22 cellular contexts compared by ENCODE assay signal in the genomic region with DNA sequence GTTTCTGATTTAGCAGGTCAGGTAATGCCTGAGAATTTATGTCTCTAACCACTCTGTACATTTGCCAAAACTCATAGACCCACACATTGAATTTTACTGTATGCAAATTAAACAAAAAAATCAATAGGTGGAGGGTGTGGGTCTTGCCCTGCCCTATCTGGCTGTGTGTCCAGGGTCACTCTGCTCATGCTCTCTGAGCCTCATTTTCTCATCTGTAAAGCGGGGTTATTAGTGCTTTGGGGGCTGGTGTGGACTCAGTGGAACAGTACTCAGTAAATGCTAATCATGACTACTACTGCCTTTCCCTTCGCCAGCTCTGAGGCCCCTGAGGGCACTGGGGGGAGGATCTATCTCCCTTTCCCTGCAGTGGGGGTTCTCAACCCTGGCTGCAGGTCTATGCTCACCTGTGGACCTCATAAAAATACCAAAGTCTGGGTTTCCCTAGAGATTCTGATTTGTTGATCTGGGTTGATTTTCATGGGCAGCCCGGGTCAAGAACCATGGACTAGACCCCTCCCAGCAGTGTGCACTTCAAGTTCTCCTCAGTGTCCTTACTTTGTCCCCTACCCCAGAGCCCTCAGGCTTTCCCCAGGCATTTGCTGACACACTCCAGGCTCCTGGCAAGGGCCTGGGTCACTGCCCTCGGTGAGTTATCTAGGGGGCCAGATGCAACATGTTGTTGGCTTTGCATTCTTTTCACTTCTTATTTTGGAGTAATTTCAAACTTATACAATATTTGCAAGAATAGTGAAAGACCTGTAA. TPM values are rescaled to one million over a fixed set of nuclear protein-coding genes. Genes with fewer than 3 reads are reported as not detected.
DNase-seq lines count a peak whose midpoint lies in the region; ATAC-seq, FAIRE-seq and TF ChIP-seq lines count a peak whose summit lies in the region.
"Had no signal": no experiment of that assay in that cellular context is flagged by ENCODE, and none has a peak within 500 bp of the region (broad histone marks: within the 10 kb centered on the region; RNA-seq: fewer than 3 reads in every experiment).

No MANE protein-coding gene starts in this region.

- no peak for FAIRE-seq in K562 (lab: Jason Lieb, UNC)
- FAIRE-seq: endometrium, HTR-8/SVneo had no signal

- no peaks in the 10 kb centered on the region for H3K27me3 ChIP-seq in K562 (ENCODE audit: control insufficient read depth in 2 of 2, insufficient read depth in 2 of 2, low read length in 2 of 2)
- no peaks in the 10 kb centered on the region for H3K27me3 ChIP-seq in thoracic aorta (replicated peaks; ENCODE audit: insufficient read depth)
- H3K27me3 ChIP-seq: colonic mucosa, thyroid gland had no signal

- H3K9me3 Mint-ChIP-seq in natural killer cell treated with Interleukin-12 subunit alpha and Interleukin-12 subunit beta and Interleukin-15 and Interleukin-18, amount 100 ng/mL, for 72 hours = no peaks in the 10 kb centered on the region
- no peaks in the 10 kb centered on the region for H3K9me3 Mint-ChIP-seq in natural killer cell
- H3K9me3 Mint-ChIP-seq: brain; neural crest cell; stimulated activated memory B cell treated with anti-CD40 and anti-IgM and Interleukin-4, amounts not matched to agents 10 μg/mL and 1 μg/mL and 100 μg/mL, for 72 hours had no signal

- H3K36me3 ChIP-seq in K562 (ENCODE audit: control insufficient read depth, insufficient read depth, low read length) (no peaks in the 10 kb centered on the region), thoracic aorta (no peaks in the 10 kb centered on the region)
- H3K36me3 ChIP-seq: colonic mucosa, thyroid gland had no signal

- H3K36me3 Mint-ChIP-seq in natural killer cell treated with Interleukin-12 subunit alpha and Interleukin-12 subunit beta and Interleukin-15 and Interleukin-18, amount 100 ng/mL, for 72 hours = no peaks in the 10 kb centered on the region
- no peaks in the 10 kb centered on the region for H3K36me3 Mint-ChIP-seq in natural killer cell

- no peak for DNase-seq in natural killer cell treated with Interleukin-12 subunit alpha and Interleukin-12 subunit beta and Interleukin-15 and Interleukin-18, amount 100 ng/mL, for 72 hours (ENCODE audit: low spot score)
- no peak for DNase-seq in natural killer cell
- peak in 1 of 4 experiments; percentile 25 for DNase-seq in K562 (ENCODE audit: extremely low read depth in 1 of 4, low spot score in 3 of 4)
- peak; percentile 41 for DNase-seq in left ventricle myocardium superior
- DNase-seq in thoracic aorta (ENCODE audit: low spot score) = no peak
- DNase-seq in epidermal melanocyte (ENCODE audit: insufficient read length, low spot score) = no peak
- DNase-seq: activated CD4-positive, CD25-positive, alpha-beta regulatory T cell treated with anti-CD3 and anti-CD28 coated beads, Interleukin-2, amount 50 U/mL, for 72 hours; colonic mucosa; DMS53; head of caudate nucleus; Kasumi-1; NCI-H1694 treated with DMSO at 0.1 percent for 48 hours; stimulated activated CD4-positive, alpha-beta T cell treated with anti-CD3 and anti-CD28 coated beads, Interleukin-2, amount 100 ng/mL, for 24 hours; thyroid gland had no signal

- peak overlapping the region in 1 of 2 experiments; percentile 22; a peak in 1 of 4 replicates for H3K9ac ChIP-seq in K562 (ENCODE audit: insufficient read depth in 1 of 2, low read depth in 2 of 2, low read length in 2 of 2)

- POLR2A ChIA-PET in K562 (lab: Yijun Ruan, JAX) = interaction anchor here (0.6 to 1.0 kb wide), 2 partner anchors 11 to 17 kb away, joined by 3 read pairs; no protein-coding TSS in a partner anchor

- peak overlapping the region; percentile 38 to 53 for H3K27ac Mint-ChIP-seq in natural killer cell treated with Interleukin-12 subunit alpha and Interleukin-12 subunit beta and Interleukin-15 and Interleukin-18, amount 100 ng/mL, for 72 hours
- no peak overlapping the region for H3K27ac Mint-ChIP-seq in natural killer cell
- H3K27ac Mint-ChIP-seq: stimulated activated memory B cell treated with anti-CD40 and anti-IgM and Interleukin-4, amounts not matched to agents 10 μg/mL and 1 μg/mL and 100 μg/mL, for 72 hours had no signal

- no peak for ATAC-seq in natural killer cell treated with Interleukin-12 subunit alpha and Interleukin-12 subunit beta and Interleukin-15 and Interleukin-18, amount 100 ng/mL, for 72 hours
- no peak for ATAC-seq in natural killer cell
- ATAC-seq in K562 = no peak
- peak; percentile 74 for ATAC-seq in left ventricle myocardium superior
- ATAC-seq in thoracic aorta (ENCODE audit: insufficient number of reproducible peaks, low FRiP score, low read depth) = no peak
- no peak for ATAC-seq in GM18519 (IDR thresholded peaks at IDR 0.05; ENCODE audit: low FRiP score, unreplicated experiment)
- no peak for ATAC-seq in HG03565 (IDR thresholded peaks at IDR 0.05; ENCODE audit: unreplicated experiment)
- ATAC-seq: stimulated activated memory B cell treated with anti-CD40 and anti-IgM and Interleukin-4, amounts not matched to agents 10 μg/mL and 1 μg/mL and 100 μg/mL, for 72 hours had no signal

- no peaks in the 10 kb centered on the region for H3K79me2 ChIP-seq in K562 (ENCODE audit: control insufficient read depth, insufficient read depth, low read length)

- no peaks in the 10 kb centered on the region for H4K20me1 ChIP-seq in K562 (replicated peaks; ENCODE audit: control insufficient read depth, insufficient read depth, low read length)

- no peaks in the 10 kb centered on the region for H3K27me3 Mint-ChIP-seq in natural killer cell treated with Interleukin-12 subunit alpha and Interleukin-12 subunit beta and Interleukin-15 and Interleukin-18, amount 100 ng/mL, for 72 hours
- no peaks in the 10 kb centered on the region for H3K27me3 Mint-ChIP-seq in natural killer cell (ENCODE audit: low read depth in 2 of 2)
- H3K27me3 Mint-ChIP-seq: stimulated activated memory B cell treated with anti-CD40 and anti-IgM and Interleukin-4, amounts not matched to agents 10 μg/mL and 1 μg/mL and 100 μg/mL, for 72 hours had no signal

- H3K4me1 Mint-ChIP-seq in natural killer cell treated with Interleukin-12 subunit alpha and Interleukin-12 subunit beta and Interleukin-15 and Interleukin-18, amount 100 ng/mL, for 72 hours (ENCODE audit: low read depth in 2 of 2) = peaks cover 5 to 19% of the 10 kb centered on the region in 2 donors
- H3K4me1 Mint-ChIP-seq in natural killer cell = no peaks in the 10 kb centered on the region

- H3K4me3 ChIP-seq in K562 (no peak overlapping the region), thoracic aorta (peak overlapping the region; percentile 46)
- H3K4me3 ChIP-seq: colonic mucosa, skin epidermis, thyroid gland had no signal

- TF ChIP-seq POLR2A in K562 (conservative IDR thresholded peaks at IDR 0.05) = no peak

- no peak for TF ChIP-seq RAD21 in K562 (CRISPR knock-in tag; conservative IDR thresholded peaks at IDR 0.05 in 1 of 2, IDR thresholded peaks at IDR 0.05 in 1 of 2)

- intact Hi-C loops in natural killer cell (cut with micrococcal nuclease) (no loop called here), K562 (cut with micrococcal nuclease) (no loop called here), left ventricle myocardium superior (cut with micrococcal nuclease) (no loop called here)

- H3K4me1 ChIP-seq in K562 (replicated peaks in 1 of 2; ENCODE audit: control insufficient read depth in 2 of 2, insufficient read depth in 2 of 2, low read length in 2 of 2) (peaks cover 10 to 14% of the 10 kb centered on the region in 2 experiments), thoracic aorta (ENCODE audit: control insufficient read depth in 1 of 2, low read depth in 2 of 2) (peaks cover 24 to 34% of the 10 kb centered on the region in 2 donors)
- H3K4me1 ChIP-seq: colonic mucosa, thyroid gland had no signal

- no peak overlapping the region for H2AFZ ChIP-seq in K562 (ENCODE audit: low read depth, low read length)

- H3K27ac ChIP-seq in K562 (ENCODE audit: extremely low read depth, low read depth, low read length) (no peak overlapping the region), thoracic aorta (peak overlapping the region; percentile 69 to 78)
- H3K27ac ChIP-seq: colonic mucosa, thyroid gland had no signal

- H3K4me2 ChIP-seq in K562 (ENCODE audit: insufficient read depth, low read length) = no peak overlapping the region

- TF ChIP-seq CTCF in natural killer cell (IDR thresholded peaks at IDR 0.05) = no peak
- TF ChIP-seq CTCF in K562 (IDR thresholded peaks at IDR 0.05 in 2 of 3, conservative IDR thresholded peaks at IDR 0.05 in 1 of 3; ENCODE audit: insufficient read depth in 2 of 3, low read depth in 1 of 3, low read length in 3 of 3) = no peak
- TF ChIP-seq CTCF in thoracic aorta (IDR thresholded peaks at IDR 0.05) = no peak

- no TSS peak for BruUV-seq in K562 (replicated peaks; lab: Mats Ljungman, UMichigan)

- in situ Hi-C loops in K562 (cut with MboI) = no loop called here

- H3K9me3 ChIP-seq in K562 (replicated peaks; ENCODE audit: control insufficient read depth, insufficient read depth, low read depth, low read length) (no peaks in the 10 kb centered on the region), thoracic aorta (no peaks in the 10 kb centered on the region)
- H3K9me3 ChIP-seq: colonic mucosa, thyroid gland had no signal

- WGBS in K562 (ENCODE audit: insufficient coverage, low coverage, missing lambda C conversion rate) = 16% methylated on average over 4 of the region's 4 CpGs

- CTCF ChIA-PET in K562 (lab: Yijun Ruan, JAX; ENCODE audit: low intra/inter-chr PET ratio) = interaction anchor here (0.6 kb wide), 1 partner anchor 380 kb away, joined by 3 read pairs; no protein-coding TSS in a partner anchor

- H3K4me3 Mint-ChIP-seq in natural killer cell treated with Interleukin-12 subunit alpha and Interleukin-12 subunit beta and Interleukin-15 and Interleukin-18, amount 100 ng/mL, for 72 hours = no peak overlapping the region
- H3K4me3 Mint-ChIP-seq in natural killer cell = no peak overlapping the region
- H3K4me3 Mint-ChIP-seq: brain; neural crest cell; stimulated activated memory B cell treated with anti-CD40 and anti-IgM and Interleukin-4, amounts not matched to agents 10 μg/mL and 1 μg/mL and 100 μg/mL, for 72 hours had no signal

- H3K9me1 ChIP-seq in K562 (ENCODE audit: control insufficient read depth, insufficient read depth, low read length) = no peaks in the 10 kb centered on the region

- TF ChIP-seq EP300 in K562 (IDR thresholded peaks at IDR 0.05; ENCODE audit: low read length) = no peak

RNA-seq across cellular contexts. Expression of a gene that starts 27.5 kb away (rescaled TPM):
- total RNA-seq in natural killer cell treated with Interleukin-12 subunit alpha and Interleukin-12 subunit beta and Interleukin-15 and Interleukin-18, amount 100 ng/mL, for 72 hours = 100 to 1,000 TPM; 384 to 480 TPM
- total RNA-seq in natural killer cell = 10 to 100 TPM; 28.7 to 41.1 (median 40.5) TPM
- 103 and 165 TPM in 2 replicates for total RNA-seq in K562 (2011; cell fraction: chromatin; rRNA removed; ENCODE audit: low replicate concordance)
- 57.2 and 63.5 TPM in 2 replicates for total RNA-seq in K562 (2011; cell fraction: nucleolus; rRNA removed)
- total RNA-seq in K562 (2011; cell fraction: nucleoplasm; rRNA removed) = 91.3 and 130 TPM in 2 replicates
- 145 and 160 TPM in 2 replicates for total RNA-seq in K562 (2014; rRNA removed)
- total RNA-seq in K562 (2014; rRNA removed; fragmentation: Illumina TruSeq; extraction: Trizol) = 234 and 297 TPM in 2 replicates
- 110 and 113 TPM in 2 replicates for total RNA-seq in K562 (2015; rRNA removed; fragmentation: Illumina TruSeq; extraction: Trizol)
- total RNA-seq in K562 (2021) = 238 and 255 TPM in 2 replicates
- polyA plus RNA-seq in K562 (2011; rRNA removed) = 219 and 308 TPM in 2 replicates
- 104 and 118 TPM in 2 replicates for polyA plus RNA-seq in K562 (2011; cell fraction: cytosol; rRNA removed)
- 61.1 and 65.9 TPM in 2 replicates for polyA plus RNA-seq in K562 (2011; cell fraction: nucleus; rRNA removed)
- 129 and 393 TPM in 2 replicates for polyA plus RNA-seq in K562 (2012)
- polyA plus RNA-seq in K562 (2014; fragmentation: Illumina TruSeq; extraction: Trizol) = 175 and 209 TPM in 2 replicates
- polyA plus RNA-seq in K562 (2014; fragmentation: Nextera tagmentation; extraction: Ambion mirVana) = 100 to 1,000 TPM; 476 to 520 TPM
- 218 and 221 TPM in 2 replicates for polyA plus RNA-seq in K562 (2014; rRNA removed)
- 245 and 259 TPM in 2 replicates for polyA minus RNA-seq in K562 (2011; rRNA and poly(A)+ RNA removed)
- 78.1 and 90.0 TPM in 2 replicates for polyA minus RNA-seq in K562 (2011; cell fraction: cytosol; rRNA and poly(A)+ RNA removed)
- polyA minus RNA-seq in K562 (2011; cell fraction: nucleus; rRNA and poly(A)+ RNA removed) = 27.5 and 32.1 TPM in 2 replicates
- total RNA-seq in left ventricle myocardium superior = 20.0 TPM
- total RNA-seq in thoracic aorta = 100 to 1,000 TPM in 1 of 2 donors, 10 to 100 TPM in 1; 93.3 to 216 TPM

RNA-seq across cellular contexts. Expression of a gene that starts 47.2 kb away (rescaled TPM):
- total RNA-seq in natural killer cell treated with Interleukin-12 subunit alpha and Interleukin-12 subunit beta and Interleukin-15 and Interleukin-18, amount 100 ng/mL, for 72 hours = 100 to 1,000 TPM; 167 to 228 TPM
- total RNA-seq in natural killer cell (100 to 1,000 TPM; 211 to 239 (median 222) TPM), K562 (2014; rRNA removed) (53.5 and 60.5 TPM in 2 replicates), K562 (2014; rRNA removed; fragmentation: Illumina TruSeq; extraction: Trizol) (93.3 and 96.5 TPM in 2 replicates), K562 (2015; rRNA removed; fragmentation: Illumina TruSeq; extraction: Trizol) (84.6 and 97.7 TPM in 2 replicates), K562 (2021) (99.2 and 100 TPM in 2 replicates), left ventricle myocardium superior (55.6 TPM), thoracic aorta (100 to 1,000 TPM in 1 of 2 donors, 10 to 100 TPM in 1; 97.0 to 107 TPM)
- total RNA-seq in K562 (2011; cell fraction: chromatin; rRNA removed; ENCODE audit: low replicate concordance) = 29.1 and 59.2 TPM in 2 replicates
- 17.2 and 18.4 TPM in 2 replicates for total RNA-seq in K562 (2011; cell fraction: nucleolus; rRNA removed)
- 56.6 and 101 TPM in 2 replicates for total RNA-seq in K562 (2011; cell fraction: nucleoplasm; rRNA removed)
- polyA plus RNA-seq in K562 (2011; rRNA removed) (50.4 and 93.1 TPM in 2 replicates), K562 (2014; fragmentation: Illumina TruSeq; extraction: Trizol) (52.6 and 60.2 TPM in 2 replicates), K562 (2014; fragmentation: Nextera tagmentation; extraction: Ambion mirVana) (10 to 100 TPM; 24.8 to 27.0 TPM), K562 (2014; rRNA removed) (46.7 and 57.3 TPM in 2 replicates)
- 17.5 and 28.8 TPM in 2 replicates for polyA plus RNA-seq in K562 (2011; cell fraction: cytosol; rRNA removed)
- polyA plus RNA-seq in K562 (2011; cell fraction: nucleus; rRNA removed) = 14.6 and 15.4 TPM in 2 replicates
- polyA plus RNA-seq in K562 (2012) = 39.7 and 47.2 TPM in 2 replicates
- 85.7 and 103 TPM in 2 replicates for polyA minus RNA-seq in K562 (2011; rRNA and poly(A)+ RNA removed)
- polyA minus RNA-seq in K562 (2011; cell fraction: cytosol; rRNA and poly(A)+ RNA removed) = 15.6 and 30.0 TPM in 2 replicates
- 10.2 and 12.0 TPM in 2 replicates for polyA minus RNA-seq in K562 (2011; cell fraction: nucleus; rRNA and poly(A)+ RNA removed)

Comparison
In these comparisons a context has a peak if more than half of its experiments do, and no peak if none do; other contexts are left out.
1. H3K27ac Mint-ChIP-seq: peak in natural killer cell treated with Interleukin-12 subunit alpha and Interleukin-12 subunit beta and Interleukin-15 and Interleukin-18, amount 100 ng/mL, for 72 hours (2 of 2); none in natural killer cell (0 of 2).